In the genomic region with DNA sequence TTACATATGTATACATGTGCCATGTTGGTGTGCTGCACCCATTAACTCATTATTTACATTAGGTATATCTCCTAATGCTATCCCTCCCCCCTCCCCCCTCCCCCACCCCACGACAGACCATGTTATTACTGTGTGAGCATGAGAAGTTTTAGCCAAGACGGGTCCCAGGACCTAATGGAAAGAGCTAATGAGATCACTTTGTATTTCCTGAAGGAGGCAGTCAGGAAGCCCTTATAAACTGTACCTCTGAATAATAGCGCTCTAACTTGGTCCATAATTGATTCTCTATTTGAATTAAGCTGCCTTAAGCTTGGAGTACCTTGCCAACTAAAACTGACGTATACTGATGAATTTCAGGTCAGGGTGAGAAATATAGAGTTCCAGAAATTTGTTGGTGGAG, we compare ENCODE assay signal across 22 cellular contexts. TPM values are rescaled to one million over a fixed set of nuclear protein-coding genes. Genes with fewer than 3 reads are reported as not detected.
"Had no signal": no experiment of that assay in that cellular context is flagged by ENCODE, and none has a peak within 500 bp of the region (broad histone marks: within the 10 kb centered on the region; RNA-seq: fewer than 3 reads in every experiment).

No MANE protein-coding gene starts in this region.

- H3K27ac ChIP-seq: gastrocnemius medialis, heart right ventricle, ovary, right lobe of liver, upper lobe of right lung, VCaP had no signal

- DNase-seq: activated CD4-positive, alpha-beta T cell treated with anti-CD3 and anti-CD28 coated beads, Interleukin-2, amount 50 U/mL, for 1 hour; activated CD4-positive, CD25-positive, alpha-beta regulatory T cell treated with anti-CD3 and anti-CD28 coated beads, Interleukin-2, amount 50 U/mL, for 72 hours; activated CD8-positive, alpha-beta memory T cell treated with anti-CD3 and anti-CD28 coated beads, Interleukin-2, amount 50 U/mL, for 4 hours; activated effector memory CD4-positive, alpha-beta T cell treated with Interleukin-2 at 50 U/mL for 16 hours; activated naive CD4-positive, alpha-beta T cell treated with anti-CD3 and anti-CD28 coated beads, Interleukin-2, amount 10 ng/mL, durations not matched to agents 7 days and 5 days; activated naive CD8-positive, alpha-beta T cell treated with anti-CD3 and anti-CD28 coated beads, Interleukin-2, amount 50 U/mL, for 24 hours; activated T-cell treated with anti-CD3 and anti-CD28 coated beads, Interleukin-2, amount 50 U/mL, for 4 hours; anterior cingulate cortex; gastrocnemius medialis; heart right ventricle; immature natural killer cell; mucosa of descending colon; naive B cell; ovary; right lobe of liver; stimulated activated CD4-positive, alpha-beta T cell treated with anti-CD3 and anti-CD28 coated beads, Interleukin-4, amount 100 ng/mL, for 24 hours; T-helper 2 cell; upper lobe of right lung had no signal

- H3K4me3 ChIP-seq: gastrocnemius medialis, heart right ventricle, mucosa of descending colon, ovary, right lobe of liver, smooth muscle cell, thoracic aorta, upper lobe of right lung had no signal

- ATAC-seq: activated naive CD8-positive, alpha-beta T cell treated with anti-CD3 and anti-CD28 coated beads, Interleukin-2, amount 50 U/mL, for 24 hours; activated T-cell treated with anti-CD3 and anti-CD28 coated beads, Interleukin-2, amount 50 U/mL, for 4 hours; gastrocnemius medialis; heart right ventricle; mucosa of descending colon; right lobe of liver; stimulated activated effector memory CD8-positive, alpha-beta T cell treated with anti-CD3 and anti-CD28 coated beads, Interleukin-12 subunit alpha, Interleukin-12 subunit beta, amount 100 ng/mL, for 72 hours; upper lobe of right lung had no signal

- H3K4me2 ChIP-seq: smooth muscle cell had no signal

- H3K9me3 ChIP-seq: gastrocnemius medialis, heart right ventricle, mucosa of descending colon, ovary, right lobe of liver, thoracic aorta, upper lobe of right lung had no signal

- H3K27me3 ChIP-seq: gastrocnemius medialis, ovary, right lobe of liver, upper lobe of right lung had no signal

- H3K36me3 ChIP-seq: gastrocnemius medialis, heart right ventricle, ovary, right lobe of liver, thoracic aorta, upper lobe of right lung had no signal

RNA-seq across cellular contexts. Expression of a gene that starts 4.1 kb away (rescaled TPM):
- total RNA-seq: activated T-cell treated with anti-CD3 and anti-CD28 coated beads, Interleukin-2, amount 50 U/mL, for 4 hours had no signal
